ENCODE assay signal across 2 cellular contexts in genomic region chr3:65728138-65728537, GRCh38.
TF ChIP-seq lines count a peak whose summit lies in the region.

No MANE protein-coding gene starts in this region.

TF ChIP-seq in GM23338, 12 proteins besides CTCF, POLR2A, EP300 and RAD21:
- TF ChIP-seq EZH2 (IDR thresholded peaks at IDR 0.05; ENCODE audit: low read depth, unreplicated experiment) (no peak), ETS1 (IDR thresholded peaks at IDR 0.05) (no peak), NANOG (IDR thresholded peaks at IDR 0.05; ENCODE audit: borderline replicate concordance) (no peak)
- TF ChIP-seq, protein P1, sequence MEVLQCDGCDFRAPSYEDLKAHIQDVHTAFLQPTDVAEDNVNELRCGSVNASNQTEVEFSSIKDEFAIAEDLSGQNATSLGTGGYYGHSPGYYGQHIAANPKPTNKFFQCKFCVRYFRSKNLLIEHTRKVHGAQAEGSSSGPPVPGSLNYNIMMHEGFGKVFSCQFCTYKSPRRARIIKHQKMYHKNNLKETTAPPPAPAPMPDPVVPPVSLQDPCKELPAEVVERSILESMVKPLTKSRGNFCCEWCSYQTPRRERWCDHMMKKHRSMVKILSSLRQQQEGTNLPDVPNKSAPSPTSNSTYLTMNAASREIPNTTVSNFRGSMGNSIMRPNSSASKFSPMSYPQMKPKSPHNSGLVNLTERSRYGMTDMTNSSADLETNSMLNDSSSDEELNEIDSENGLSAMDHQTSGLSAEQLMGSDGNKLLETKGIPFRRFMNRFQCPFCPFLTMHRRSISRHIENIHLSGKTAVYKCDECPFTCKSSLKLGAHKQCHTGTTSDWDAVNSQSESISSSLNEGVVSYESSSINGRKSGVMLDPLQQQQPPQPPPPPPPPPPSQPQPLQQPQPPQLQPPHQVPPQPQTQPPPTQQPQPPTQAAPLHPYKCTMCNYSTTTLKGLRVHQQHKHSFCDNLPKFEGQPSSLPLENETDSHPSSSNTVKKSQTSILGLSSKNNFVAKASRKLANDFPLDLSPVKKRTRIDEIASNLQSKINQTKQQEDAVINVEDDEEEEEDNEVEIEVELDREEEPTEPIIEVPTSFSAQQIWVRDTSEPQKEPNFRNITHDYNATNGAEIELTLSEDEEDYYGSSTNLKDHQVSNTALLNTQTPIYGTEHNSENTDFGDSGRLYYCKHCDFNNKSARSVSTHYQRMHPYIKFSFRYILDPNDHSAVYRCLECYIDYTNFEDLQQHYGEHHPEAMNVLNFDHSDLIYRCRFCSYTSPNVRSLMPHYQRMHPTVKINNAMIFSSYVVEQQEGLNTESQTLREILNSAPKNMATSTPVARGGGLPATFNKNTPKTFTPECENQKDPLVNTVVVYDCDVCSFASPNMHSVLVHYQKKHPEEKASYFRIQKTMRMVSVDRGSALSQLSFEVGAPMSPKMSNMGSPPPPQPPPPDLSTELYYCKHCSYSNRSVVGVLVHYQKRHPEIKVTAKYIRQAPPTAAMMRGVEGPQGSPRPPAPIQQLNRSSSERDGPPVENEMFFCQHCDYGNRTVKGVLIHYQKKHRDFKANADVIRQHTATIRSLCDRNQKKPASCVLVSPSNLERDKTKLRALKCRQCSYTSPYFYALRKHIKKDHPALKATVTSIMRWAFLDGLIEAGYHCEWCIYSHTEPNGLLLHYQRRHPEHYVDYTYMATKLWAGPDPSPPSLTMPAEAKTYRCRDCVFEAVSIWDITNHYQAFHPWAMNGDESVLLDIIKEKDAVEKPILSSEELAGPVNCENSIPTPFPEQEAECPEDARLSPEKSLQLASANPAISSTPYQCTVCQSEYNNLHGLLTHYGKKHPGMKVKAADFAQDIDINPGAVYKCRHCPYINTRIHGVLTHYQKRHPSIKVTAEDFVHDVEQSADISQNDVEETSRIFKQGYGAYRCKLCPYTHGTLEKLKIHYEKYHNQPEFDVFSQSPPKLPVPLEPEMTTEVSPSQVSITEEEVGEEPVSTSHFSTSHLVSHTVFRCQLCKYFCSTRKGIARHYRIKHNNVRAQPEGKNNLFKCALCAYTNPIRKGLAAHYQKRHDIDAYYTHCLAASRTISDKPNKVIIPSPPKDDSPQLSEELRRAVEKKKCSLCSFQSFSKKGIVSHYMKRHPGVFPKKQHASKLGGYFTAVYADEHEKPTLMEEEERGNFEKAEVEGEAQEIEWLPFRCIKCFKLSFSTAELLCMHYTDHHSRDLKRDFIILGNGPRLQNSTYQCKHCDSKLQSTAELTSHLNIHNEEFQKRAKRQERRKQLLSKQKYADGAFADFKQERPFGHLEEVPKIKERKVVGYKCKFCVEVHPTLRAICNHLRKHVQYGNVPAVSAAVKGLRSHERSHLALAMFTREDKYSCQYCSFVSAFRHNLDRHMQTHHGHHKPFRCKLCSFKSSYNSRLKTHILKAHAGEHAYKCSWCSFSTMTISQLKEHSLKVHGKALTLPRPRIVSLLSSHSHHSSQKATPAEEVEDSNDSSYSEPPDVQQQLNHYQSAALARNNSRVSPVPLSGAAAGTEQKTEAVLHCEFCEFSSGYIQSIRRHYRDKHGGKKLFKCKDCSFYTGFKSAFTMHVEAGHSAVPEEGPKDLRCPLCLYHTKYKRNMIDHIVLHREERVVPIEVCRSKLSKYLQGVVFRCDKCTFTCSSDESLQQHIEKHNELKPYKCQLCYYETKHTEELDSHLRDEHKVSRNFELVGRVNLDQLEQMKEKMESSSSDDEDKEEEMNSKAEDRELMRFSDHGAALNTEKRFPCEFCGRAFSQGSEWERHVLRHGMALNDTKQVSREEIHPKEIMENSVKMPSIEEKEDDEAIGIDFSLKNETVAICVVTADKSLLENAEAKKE (CRISPR knock-in tag; IDR thresholded peaks at IDR 0.05), result peak; percentile 79; the same call in 1 of the 2 replicates
TF ChIP-seq in GM23338: peak in this region for 1.

TF ChIP-seq in IMR-90, 13 proteins besides CTCF, POLR2A, EP300 and RAD21:
- TF ChIP-seq MXI1 (IDR thresholded peaks at IDR 0.05; ENCODE audit: borderline replicate concordance, low read depth, low read length) (no peak), RFX5 (IDR thresholded peaks at IDR 0.05; ENCODE audit: low read depth, low read length) (no peak), MAZ (IDR thresholded peaks at IDR 0.05; ENCODE audit: borderline replicate concordance, low read depth, low read length) (no peak), MAFK (IDR thresholded peaks at IDR 0.05; ENCODE audit: low read depth, low read length) (no peak), USF2 (IDR thresholded peaks at IDR 0.05; ENCODE audit: low read depth, low read length) (no peak), SMC3 (IDR thresholded peaks at IDR 0.05; ENCODE audit: low read depth, low read length) (no peak), RCOR1 (IDR thresholded peaks at IDR 0.05; ENCODE audit: insufficient replicate concordance, low read length) (no peak), NFE2L2 (IDR thresholded peaks at IDR 0.05; ENCODE audit: low read depth, low read length) (no peak), CHD1 (IDR thresholded peaks at IDR 0.05; ENCODE audit: low read depth, low read length) (no peak), ELK1 (IDR thresholded peaks at IDR 0.05; ENCODE audit: borderline replicate concordance, low read depth, low read length) (no peak), FOS (IDR thresholded peaks at IDR 0.05; ENCODE audit: low read depth, low read length) (no peak), BHLHE40 (IDR thresholded peaks at IDR 0.05; ENCODE audit: low read depth, low read length) (no peak), CEBPB (IDR thresholded peaks at IDR 0.05; ENCODE audit: low read depth, low read length) (no peak)
